15 cellular contexts compared by ENCODE assay signal in genomic region chr22:25750569-25751173, GRCh38. TPM values are rescaled to one million over a fixed set of nuclear protein-coding genes. Genes with fewer than 3 reads are reported as not detected.
DNase-seq lines count a peak whose midpoint lies in the region; ATAC-seq lines count a peak whose summit lies in the region.
"Had no signal": no experiment of that assay in that cellular context is flagged by ENCODE, and none has a peak within 500 bp of the region (broad histone marks: within the 10 kb centered on the region; RNA-seq: fewer than 3 reads in every experiment).

No MANE protein-coding gene starts in this region.

- H3K4me3 ChIP-seq in GM23248, result no peak overlapping the region

- peak overlapping the region; percentile 84 for H3K4me3 Mint-ChIP-seq in activated T-helper 1 cell treated with anti-CD3 and anti-CD28 coated beads, Interleukin-12 subunit alpha, Interleukin-12 subunit beta, Interleukin-2, Interleukin-4 antibody, amounts not matched to agents 30 ng/mL and 10 ng/mL and 1 ng/mL, durations not matched to agents 14 hours and 24 hours and 36 hours
- H3K4me3 Mint-ChIP-seq: IgD-negative memory B cell had no signal

- no peaks in the 10 kb centered on the region for H3K9me3 ChIP-seq in GM23248 (ENCODE audit: low read depth)

- no peaks in the 10 kb centered on the region for H3K27me3 Mint-ChIP-seq in activated T-helper 1 cell treated with anti-CD3 and anti-CD28 coated beads, Interleukin-12 subunit alpha, Interleukin-12 subunit beta, Interleukin-2, Interleukin-4 antibody, amounts not matched to agents 30 ng/mL and 10 ng/mL and 1 ng/mL, durations not matched to agents 14 hours and 24 hours and 36 hours (ENCODE audit: insufficient read depth)

- H3K4me1 ChIP-seq in GM23248 (ENCODE audit: insufficient read depth), result peaks cover 22% of the 10 kb centered on the region

- H3F3A ChIP-seq in GM23248 (ENCODE audit: insufficient read depth), result peaks cover 11% of the 10 kb centered on the region

- no peaks in the 10 kb centered on the region for H3K27me3 ChIP-seq in GM23248 (replicated peaks; ENCODE audit: insufficient read depth)

- no peaks in the 10 kb centered on the region for H3K36me3 ChIP-seq in GM23248 (ENCODE audit: low read depth)

- H3K4me2 ChIP-seq in GM23248 (ENCODE audit: unreplicated experiment), result no peak overlapping the region

- no peaks in the 10 kb centered on the region for H3K9me2 ChIP-seq in GM23248 (ENCODE audit: insufficient read depth)

- H2AFZ ChIP-seq in GM23248, result no peak overlapping the region

- H3K9me3 Mint-ChIP-seq in activated T-helper 1 cell treated with anti-CD3 and anti-CD28 coated beads, Interleukin-12 subunit alpha, Interleukin-12 subunit beta, Interleukin-2, Interleukin-4 antibody, amounts not matched to agents 30 ng/mL and 10 ng/mL and 1 ng/mL, durations not matched to agents 14 hours and 24 hours and 36 hours, result peaks cover 12% of the 10 kb centered on the region
- H3K9me3 Mint-ChIP-seq: IgD-negative memory B cell had no signal

- DNase-seq in CD1c-positive myeloid dendritic cell (ENCODE audit: extremely low spot score) (peak; percentile 56), GM23248 (peak; percentile 6), myocyte (ENCODE audit: low read depth) (peak; percentile 80), DMS79 (lab: John Stamatoyannopoulos, UW) (no peak), ACHN (no peak)
- DNase-seq in activated T-helper 1 cell treated with anti-CD3 and anti-CD28 coated beads, Interleukin-12 subunit alpha, Interleukin-12 subunit beta, Interleukin-2, Interleukin-4 antibody, amounts not matched to agents 30 ng/mL and 10 ng/mL and 1 ng/mL, durations not matched to agents 14 hours and 24 hours and 36 hours (ENCODE audit: low spot score), result no peak
- DNase-seq: EL, midbrain, NCI-H1105, NCI-H226 had no signal

- in situ Hi-C loops in GM23248 (cut with MboI), result no loop called here
- in situ Hi-C loops in ACHN (cut with HindIII; ENCODE audit: low pct_ligation_motif_present, low pct_unique_long_range_greater_than_20kb, low sequenced_read_pairs), result no loop called here

- H3K27ac Mint-ChIP-seq in activated T-helper 1 cell treated with anti-CD3 and anti-CD28 coated beads, Interleukin-12 subunit alpha, Interleukin-12 subunit beta, Interleukin-2, Interleukin-4 antibody, amounts not matched to agents 30 ng/mL and 10 ng/mL and 1 ng/mL, durations not matched to agents 14 hours and 24 hours and 36 hours, result peak overlapping the region; percentile 99
- H3K27ac Mint-ChIP-seq: IgD-negative memory B cell had no signal

- H3K4me1 Mint-ChIP-seq in activated T-helper 1 cell treated with anti-CD3 and anti-CD28 coated beads, Interleukin-12 subunit alpha, Interleukin-12 subunit beta, Interleukin-2, Interleukin-4 antibody, amounts not matched to agents 30 ng/mL and 10 ng/mL and 1 ng/mL, durations not matched to agents 14 hours and 24 hours and 36 hours (ENCODE audit: low read depth), result peaks cover 75% of the 10 kb centered on the region

- peaks cover 21% of the 10 kb centered on the region for H3K36me3 Mint-ChIP-seq in activated T-helper 1 cell treated with anti-CD3 and anti-CD28 coated beads, Interleukin-12 subunit alpha, Interleukin-12 subunit beta, Interleukin-2, Interleukin-4 antibody, amounts not matched to agents 30 ng/mL and 10 ng/mL and 1 ng/mL, durations not matched to agents 14 hours and 24 hours and 36 hours (ENCODE audit: low read depth)

- H4K20me1 ChIP-seq in GM23248 (ENCODE audit: insufficient read depth), result no peaks in the 10 kb centered on the region

- intact Hi-C loops in activated T-helper 1 cell treated with anti-CD3 and anti-CD28 coated beads, Interleukin-12 subunit alpha, Interleukin-12 subunit beta, Interleukin-2, Interleukin-4 antibody, amounts not matched to agents 30 ng/mL and 10 ng/mL and 1 ng/mL, durations not matched to agents 14 hours and 24 hours and 36 hours (cut with micrococcal nuclease), result loop anchor here (1.0 to 10.0 kb wide), 6 partner anchors 14 to 914 kb away; no protein-coding TSS in a partner anchor

- 47 to 54% methylated on average over 6 of the region's 6 CpGs for WGBS in GM23248 (ENCODE audit: low coverage in 1 of 2, low lambda C conversion rate in 2 of 2, missing lambda C conversion rate in 2 of 2), 2 experiments

- no peak overlapping the region for H3K27ac ChIP-seq in GM23248
- H3K27ac ChIP-seq: C4-2B had no signal

- H3K9ac ChIP-seq in GM23248, result no peak overlapping the region

- no peak for ATAC-seq in HG02840 (IDR thresholded peaks at IDR 0.05; ENCODE audit: low FRiP score, unreplicated experiment)

- no peaks in the 10 kb centered on the region for H3K79me2 ChIP-seq in GM23248 (ENCODE audit: insufficient read depth)

RNA-seq across cellular contexts. Expression of gene MYO18B, which starts 8.7 kb away (rescaled TPM):
- total RNA-seq in GM23248 (2014; rRNA removed; shearing (Covaris generic)), result not detected in 2 replicates
- polyA plus RNA-seq in GM23248 (2016; fragmentation: Nextera tagmentation; extraction: Ambion mirVana), result not detected in 2 replicates
- 0.91 and 1.1 TPM in 2 replicates for total RNA-seq in activated T-helper 1 cell treated with anti-CD3 and anti-CD28 coated beads, Interleukin-12 subunit alpha, Interleukin-12 subunit beta, Interleukin-2, Interleukin-4 antibody, amounts not matched to agents 30 ng/mL and 10 ng/mL and 1 ng/mL, durations not matched to agents 14 hours and 24 hours and 36 hours
- 165 and 251 TPM in 2 replicates for total RNA-seq in myocyte
- 73.3 TPM for polyA plus RNA-seq in myocyte (2012)
- total RNA-seq: osteocyte had no signal
- polyA plus RNA-seq: IgD-negative memory B cell, keratinocyte had no signal

Comparison
In these comparisons a context has a peak if more than half of its experiments do, and no peak if none do; other contexts are left out.
1. DNase-seq: peak in CD1c-positive myeloid dendritic cell (single experiment), GM23248 (single experiment) and myocyte (single experiment); none in activated T-helper 1 cell treated with anti-CD3 and anti-CD28 coated beads, Interleukin-12 subunit alpha, Interleukin-12 subunit beta, Interleukin-2, Interleukin-4 antibody, amounts not matched to agents 30 ng/mL and 10 ng/mL and 1 ng/mL, durations not matched to agents 14 hours and 24 hours and 36 hours (single experiment), DMS79 (single experiment) and ACHN (single experiment).
2. RNA of gene MYO18B, which starts 8.7 kb away (total RNA-seq): 165 to 251 TPM in myocyte; 0.91 to 1.1 TPM in activated T-helper 1 cell treated with anti-CD3 and anti-CD28 coated beads, Interleukin-12 subunit alpha, Interleukin-12 subunit beta, Interleukin-2, Interleukin-4 antibody, amounts not matched to agents 30 ng/mL and 10 ng/mL and 1 ng/mL, durations not matched to agents 14 hours and 24 hours and 36 hours and not detected in GM23248; every median in the first group is over 10 times any median in the second.